ENCODE assay signal across 2 cellular contexts in the genomic region with DNA sequence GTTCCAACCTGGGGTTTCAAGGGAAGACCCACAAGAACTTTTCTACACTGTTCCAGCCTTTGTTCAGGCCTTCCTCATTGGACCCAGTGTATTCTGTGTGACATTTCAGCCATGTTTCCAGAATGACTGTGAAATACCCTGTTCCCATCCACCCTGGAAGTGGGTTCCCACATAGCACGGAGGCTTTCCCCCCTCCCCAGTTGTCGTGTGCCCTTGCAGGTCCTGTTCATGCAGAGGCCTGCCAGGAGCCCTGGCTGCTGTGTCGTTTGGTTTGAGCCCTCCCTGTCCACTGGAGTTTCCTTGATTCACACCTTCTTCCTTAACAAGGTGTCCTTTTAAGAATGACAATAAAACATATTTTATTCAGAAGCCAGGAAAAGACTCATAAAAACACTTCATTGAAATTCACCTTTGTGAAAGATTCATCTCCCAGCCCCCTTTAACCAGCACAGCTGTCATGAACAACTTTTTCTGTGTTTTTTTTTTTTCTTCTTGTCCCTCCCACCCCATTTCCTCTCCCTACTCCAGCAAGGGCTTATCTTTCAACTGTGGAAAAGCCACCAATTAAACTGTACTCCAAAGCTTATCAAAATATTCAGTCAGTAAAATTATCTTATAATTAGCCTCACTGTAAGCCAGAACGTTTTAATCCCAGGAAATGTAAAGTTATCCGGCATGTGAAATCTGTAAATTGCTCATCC.
TF ChIP-seq lines count a peak whose summit lies in the region.

No MANE protein-coding gene starts in this region.

TF ChIP-seq in HEK293, 187 proteins besides CTCF, POLR2A, EP300 and RAD21:
- TF ChIP-seq, protein P1, sequence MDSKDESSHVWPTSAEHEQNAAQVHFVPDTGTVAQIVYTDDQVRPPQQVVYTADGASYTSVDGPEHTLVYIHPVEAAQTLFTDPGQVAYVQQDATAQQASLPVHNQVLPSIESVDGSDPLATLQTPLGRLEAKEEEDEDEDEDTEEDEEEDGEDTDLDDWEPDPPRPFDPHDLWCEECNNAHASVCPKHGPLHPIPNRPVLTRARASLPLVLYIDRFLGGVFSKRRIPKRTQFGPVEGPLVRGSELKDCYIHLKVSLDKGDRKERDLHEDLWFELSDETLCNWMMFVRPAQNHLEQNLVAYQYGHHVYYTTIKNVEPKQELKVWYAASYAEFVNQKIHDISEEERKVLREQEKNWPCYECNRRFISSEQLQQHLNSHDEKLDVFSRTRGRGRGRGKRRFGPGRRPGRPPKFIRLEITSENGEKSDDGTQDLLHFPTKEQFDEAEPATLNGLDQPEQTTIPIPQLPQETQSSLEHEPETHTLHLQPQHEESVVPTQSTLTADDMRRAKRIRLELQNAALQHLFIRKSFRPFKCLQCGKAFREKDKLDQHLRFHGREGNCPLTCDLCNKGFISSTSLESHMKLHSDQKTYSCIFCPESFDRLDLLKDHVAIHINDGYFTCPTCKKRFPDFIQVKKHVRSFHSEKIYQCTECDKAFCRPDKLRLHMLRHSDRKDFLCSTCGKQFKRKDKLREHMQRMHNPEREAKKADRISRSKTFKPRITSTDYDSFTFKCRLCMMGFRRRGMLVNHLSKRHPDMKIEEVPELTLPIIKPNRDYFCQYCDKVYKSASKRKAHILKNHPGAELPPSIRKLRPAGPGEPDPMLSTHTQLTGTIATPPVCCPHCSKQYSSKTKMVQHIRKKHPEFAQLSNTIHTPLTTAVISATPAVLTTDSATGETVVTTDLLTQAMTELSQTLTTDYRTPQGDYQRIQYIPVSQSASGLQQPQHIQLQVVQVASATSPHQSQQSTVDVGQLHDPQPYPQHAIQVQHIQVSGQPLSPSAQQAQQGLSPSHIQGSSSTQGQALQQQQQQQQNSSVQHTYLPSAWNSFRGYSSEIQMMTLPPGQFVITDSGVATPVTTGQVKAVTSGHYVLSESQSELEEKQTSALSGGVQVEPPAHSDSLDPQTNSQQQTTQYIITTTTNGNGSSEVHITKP (tag by site-specific recombination; IDR thresholded peaks at IDR 0.05) = peak; percentile 99
- TF ChIP-seq SP7 (tag by site-specific recombination; IDR thresholded peaks at IDR 0.05) (0 out of 2 replicates have a peak, but pooled peaks have one; percentile 24), KLF10 (tag by site-specific recombination; IDR thresholded peaks at IDR 0.05) (no peak), ZNF404 (tag by site-specific recombination; IDR thresholded peaks at IDR 0.05) (no peak)
- TF ChIP-seq, protein P2, sequence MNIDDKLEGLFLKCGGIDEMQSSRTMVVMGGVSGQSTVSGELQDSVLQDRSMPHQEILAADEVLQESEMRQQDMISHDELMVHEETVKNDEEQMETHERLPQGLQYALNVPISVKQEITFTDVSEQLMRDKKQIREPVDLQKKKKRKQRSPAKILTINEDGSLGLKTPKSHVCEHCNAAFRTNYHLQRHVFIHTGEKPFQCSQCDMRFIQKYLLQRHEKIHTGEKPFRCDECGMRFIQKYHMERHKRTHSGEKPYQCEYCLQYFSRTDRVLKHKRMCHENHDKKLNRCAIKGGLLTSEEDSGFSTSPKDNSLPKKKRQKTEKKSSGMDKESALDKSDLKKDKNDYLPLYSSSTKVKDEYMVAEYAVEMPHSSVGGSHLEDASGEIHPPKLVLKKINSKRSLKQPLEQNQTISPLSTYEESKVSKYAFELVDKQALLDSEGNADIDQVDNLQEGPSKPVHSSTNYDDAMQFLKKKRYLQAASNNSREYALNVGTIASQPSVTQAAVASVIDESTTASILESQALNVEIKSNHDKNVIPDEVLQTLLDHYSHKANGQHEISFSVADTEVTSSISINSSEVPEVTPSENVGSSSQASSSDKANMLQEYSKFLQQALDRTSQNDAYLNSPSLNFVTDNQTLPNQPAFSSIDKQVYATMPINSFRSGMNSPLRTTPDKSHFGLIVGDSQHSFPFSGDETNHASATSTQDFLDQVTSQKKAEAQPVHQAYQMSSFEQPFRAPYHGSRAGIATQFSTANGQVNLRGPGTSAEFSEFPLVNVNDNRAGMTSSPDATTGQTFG (tag by site-specific recombination; IDR thresholded peaks at IDR 0.05; ENCODE audit: borderline replicate concordance) = no peak
- TF ChIP-seq, protein P3, sequence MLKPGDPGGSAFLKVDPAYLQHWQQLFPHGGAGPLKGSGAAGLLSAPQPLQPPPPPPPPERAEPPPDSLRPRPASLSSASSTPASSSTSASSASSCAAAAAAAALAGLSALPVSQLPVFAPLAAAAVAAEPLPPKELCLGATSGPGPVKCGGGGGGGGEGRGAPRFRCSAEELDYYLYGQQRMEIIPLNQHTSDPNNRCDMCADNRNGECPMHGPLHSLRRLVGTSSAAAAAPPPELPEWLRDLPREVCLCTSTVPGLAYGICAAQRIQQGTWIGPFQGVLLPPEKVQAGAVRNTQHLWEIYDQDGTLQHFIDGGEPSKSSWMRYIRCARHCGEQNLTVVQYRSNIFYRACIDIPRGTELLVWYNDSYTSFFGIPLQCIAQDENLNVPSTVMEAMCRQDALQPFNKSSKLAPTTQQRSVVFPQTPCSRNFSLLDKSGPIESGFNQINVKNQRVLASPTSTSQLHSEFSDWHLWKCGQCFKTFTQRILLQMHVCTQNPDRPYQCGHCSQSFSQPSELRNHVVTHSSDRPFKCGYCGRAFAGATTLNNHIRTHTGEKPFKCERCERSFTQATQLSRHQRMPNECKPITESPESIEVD (tag by site-specific recombination; IDR thresholded peaks at IDR 0.05) = 0 out of 2 replicates have a peak, but pooled peaks have one; percentile 26

TF ChIP-seq in K562, 482 proteins besides CTCF, POLR2A, EP300 and RAD21:
- TF ChIP-seq, protein P4, sequence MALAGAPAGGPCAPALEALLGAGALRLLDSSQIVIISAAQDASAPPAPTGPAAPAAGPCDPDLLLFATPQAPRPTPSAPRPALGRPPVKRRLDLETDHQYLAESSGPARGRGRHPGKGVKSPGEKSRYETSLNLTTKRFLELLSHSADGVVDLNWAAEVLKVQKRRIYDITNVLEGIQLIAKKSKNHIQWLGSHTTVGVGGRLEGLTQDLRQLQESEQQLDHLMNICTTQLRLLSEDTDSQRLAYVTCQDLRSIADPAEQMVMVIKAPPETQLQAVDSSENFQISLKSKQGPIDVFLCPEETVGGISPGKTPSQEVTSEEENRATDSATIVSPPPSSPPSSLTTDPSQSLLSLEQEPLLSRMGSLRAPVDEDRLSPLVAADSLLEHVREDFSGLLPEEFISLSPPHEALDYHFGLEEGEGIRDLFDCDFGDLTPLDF (CRISPR knock-in tag; IDR thresholded peaks at IDR 0.05) = no peak
- TF ChIP-seq BHLHE40 (IDR thresholded peaks at IDR 0.05; ENCODE audit: low read length) = no peak
- no peak for TF ChIP-seq SETDB1 (IDR thresholded peaks at IDR 0.05; ENCODE audit: low read length)
- TF ChIP-seq, protein P1 (IDR thresholded peaks at IDR 0.05; ENCODE audit: partially characterized antibody) = peak; percentile 87
- TF ChIP-seq, protein P5, sequence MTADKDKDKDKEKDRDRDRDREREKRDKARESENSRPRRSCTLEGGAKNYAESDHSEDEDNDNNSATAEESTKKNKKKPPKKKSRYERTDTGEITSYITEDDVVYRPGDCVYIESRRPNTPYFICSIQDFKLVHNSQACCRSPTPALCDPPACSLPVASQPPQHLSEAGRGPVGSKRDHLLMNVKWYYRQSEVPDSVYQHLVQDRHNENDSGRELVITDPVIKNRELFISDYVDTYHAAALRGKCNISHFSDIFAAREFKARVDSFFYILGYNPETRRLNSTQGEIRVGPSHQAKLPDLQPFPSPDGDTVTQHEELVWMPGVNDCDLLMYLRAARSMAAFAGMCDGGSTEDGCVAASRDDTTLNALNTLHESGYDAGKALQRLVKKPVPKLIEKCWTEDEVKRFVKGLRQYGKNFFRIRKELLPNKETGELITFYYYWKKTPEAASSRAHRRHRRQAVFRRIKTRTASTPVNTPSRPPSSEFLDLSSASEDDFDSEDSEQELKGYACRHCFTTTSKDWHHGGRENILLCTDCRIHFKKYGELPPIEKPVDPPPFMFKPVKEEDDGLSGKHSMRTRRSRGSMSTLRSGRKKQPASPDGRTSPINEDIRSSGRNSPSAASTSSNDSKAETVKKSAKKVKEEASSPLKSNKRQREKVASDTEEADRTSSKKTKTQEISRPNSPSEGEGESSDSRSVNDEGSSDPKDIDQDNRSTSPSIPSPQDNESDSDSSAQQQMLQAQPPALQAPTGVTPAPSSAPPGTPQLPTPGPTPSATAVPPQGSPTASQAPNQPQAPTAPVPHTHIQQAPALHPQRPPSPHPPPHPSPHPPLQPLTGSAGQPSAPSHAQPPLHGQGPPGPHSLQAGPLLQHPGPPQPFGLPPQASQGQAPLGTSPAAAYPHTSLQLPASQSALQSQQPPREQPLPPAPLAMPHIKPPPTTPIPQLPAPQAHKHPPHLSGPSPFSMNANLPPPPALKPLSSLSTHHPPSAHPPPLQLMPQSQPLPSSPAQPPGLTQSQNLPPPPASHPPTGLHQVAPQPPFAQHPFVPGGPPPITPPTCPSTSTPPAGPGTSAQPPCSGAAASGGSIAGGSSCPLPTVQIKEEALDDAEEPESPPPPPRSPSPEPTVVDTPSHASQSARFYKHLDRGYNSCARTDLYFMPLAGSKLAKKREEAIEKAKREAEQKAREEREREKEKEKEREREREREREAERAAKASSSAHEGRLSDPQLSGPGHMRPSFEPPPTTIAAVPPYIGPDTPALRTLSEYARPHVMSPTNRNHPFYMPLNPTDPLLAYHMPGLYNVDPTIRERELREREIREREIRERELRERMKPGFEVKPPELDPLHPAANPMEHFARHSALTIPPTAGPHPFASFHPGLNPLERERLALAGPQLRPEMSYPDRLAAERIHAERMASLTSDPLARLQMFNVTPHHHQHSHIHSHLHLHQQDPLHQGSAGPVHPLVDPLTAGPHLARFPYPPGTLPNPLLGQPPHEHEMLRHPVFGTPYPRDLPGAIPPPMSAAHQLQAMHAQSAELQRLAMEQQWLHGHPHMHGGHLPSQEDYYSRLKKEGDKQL (CRISPR knock-in tag; IDR thresholded peaks at IDR 0.05; ENCODE audit: borderline replicate concordance) = no peak
- TF ChIP-seq ETV1 (tag; conservative IDR thresholded peaks at IDR 0.05; ENCODE audit: low read depth) = no peak
